Comparison of ENCODE assay signal across 15 cellular contexts in genomic region chr17:55334881-55335523, GRCh38.
"Had no signal": no experiment of that assay in that cellular context is flagged by ENCODE, and none has a peak within 500 bp of the region (broad histone marks: within the 10 kb centered on the region; RNA-seq: fewer than 3 reads in every experiment).

No MANE protein-coding gene starts in this region.

- H3K9me3 ChIP-seq: body of pancreas, lower lobe of right lung had no signal

- H3K9me3 Mint-ChIP-seq: stimulated activated naive CD8-positive, alpha-beta T cell treated with anti-CD3 and anti-CD28 coated beads, Interleukin-15, Interleukin-2, amounts not matched to agents 100 ng/mL and 50 ng/mL, for 24 hours had no signal

- H3K4me1 ChIP-seq: body of pancreas, lower lobe of right lung had no signal

- H3K27ac Mint-ChIP-seq: activated B cell treated with CpG ODN at 0.5 μM for 24 hours; activated CD4-positive, alpha-beta T cell treated with anti-CD3 and anti-CD28 coated beads, Interleukin-2, amount 10 ng/mL, durations not matched to agents 7 days and 5 days; naive thymus-derived CD4-positive, alpha-beta T cell; stimulated activated naive CD8-positive, alpha-beta T cell treated with anti-CD3 and anti-CD28 coated beads, Interleukin-15, Interleukin-2, amounts not matched to agents 100 ng/mL and 50 ng/mL, for 24 hours; T-helper 1 cell treated with Interleukin-12 subunit alpha and Interleukin-12 subunit beta and Interleukin-4 antibody, amounts not matched to agents 30 μg/mL and 1 μg/mL, for 36 hours had no signal

- DNase-seq: activated B cell treated with CpG ODN at 0.5 μM for 24 hours; activated CD4-positive, alpha-beta T cell treated with anti-CD3 and anti-CD28 coated beads, Interleukin-2, amount 10 ng/mL, durations not matched to agents 7 days and 5 days; activated naive CD4-positive, alpha-beta T cell treated with anti-CD3 and anti-CD28 coated beads, Interleukin-2, amount 50 U/mL, for 16 hours; body of pancreas; central memory CD4-positive, alpha-beta T cell; effector memory CD4-positive, alpha-beta T cell; left cardiac atrium; lower lobe of right lung; naive thymus-derived CD4-positive, alpha-beta T cell; stimulated activated CD4-positive, alpha-beta T cell treated with anti-CD3 and anti-CD28 coated beads, Interleukin-15, amount 100 ng/mL, for 24 hours; stimulated activated CD4-positive, alpha-beta T cell treated with anti-CD3 and anti-CD28 coated beads, Interleukin-4, amount 100 ng/mL, for 24 hours had no signal

- H3K27ac ChIP-seq: body of pancreas, coronary artery, epithelial cell of prostate, lower lobe of right lung had no signal

- H3K4me3 Mint-ChIP-seq: activated B cell treated with CpG ODN at 0.5 μM for 24 hours; activated CD4-positive, alpha-beta T cell treated with anti-CD3 and anti-CD28 coated beads, Interleukin-2, amount 10 ng/mL, durations not matched to agents 7 days and 5 days; naive thymus-derived CD4-positive, alpha-beta T cell; stimulated activated naive CD8-positive, alpha-beta T cell treated with anti-CD3 and anti-CD28 coated beads, Interleukin-15, Interleukin-2, amounts not matched to agents 100 ng/mL and 50 ng/mL, for 24 hours; T-helper 1 cell treated with Interleukin-12 subunit alpha and Interleukin-12 subunit beta and Interleukin-4 antibody, amounts not matched to agents 30 μg/mL and 1 μg/mL, for 36 hours had no signal

- H3K27me3 ChIP-seq: body of pancreas had no signal

- H3K4me1 Mint-ChIP-seq: activated B cell treated with CpG ODN at 0.5 μM for 24 hours had no signal

- ATAC-seq: body of pancreas; left cardiac atrium; lower lobe of right lung; naive thymus-derived CD4-positive, alpha-beta T cell had no signal

- H3K36me3 ChIP-seq: lower lobe of right lung had no signal

- H3K4me3 ChIP-seq: body of pancreas, coronary artery, lower lobe of right lung had no signal
